Comparison of ENCODE assay signal across 12 cellular contexts in genomic region chr3:151434151-151434890, GRCh38. TPM values are rescaled to one million over a fixed set of nuclear protein-coding genes. Genes with fewer than 3 reads are reported as not detected.
DNase-seq lines count a peak whose midpoint lies in the region; ATAC-seq lines count a peak whose summit lies in the region.
"Had no signal": no experiment of that assay in that cellular context is flagged by ENCODE, and none has a peak within 500 bp of the region (broad histone marks: within the 10 kb centered on the region; RNA-seq: fewer than 3 reads in every experiment).

No MANE protein-coding gene starts in this region.

- DNase-seq in NCI-H526 treated with DMSO at 0.1 percent for 48 hours (lab: John Stamatoyannopoulos, UW) (peak; percentile 70), renal cortical epithelial cell (ENCODE audit: low read depth) (peak; percentile 97), NCI-H1417 (lab: John Stamatoyannopoulos, UW) (no peak)
- DNase-seq: activated CD4-positive, alpha-beta memory T cell treated with anti-CD3 and anti-CD28 coated beads, Interleukin-2, amount 10 ng/mL, durations not matched to agents 7 days and 5 days; GDM1; Kasumi-1; NCI-H510A had no signal

- ATAC-seq in GM18508 (IDR thresholded peaks at IDR 0.05; ENCODE audit: insufficient read depth, unreplicated experiment): peak; percentile 52
- peak; percentile 57 for ATAC-seq in esophagus mucosa
- ATAC-seq in HG02798 (IDR thresholded peaks at IDR 0.05; ENCODE audit: poor library complexity, unreplicated experiment): no peak
- no peak for ATAC-seq in GM18868 (IDR thresholded peaks at IDR 0.05; ENCODE audit: unreplicated experiment)
- no peak for ATAC-seq in GM18867 (IDR thresholded peaks at IDR 0.05; ENCODE audit: unreplicated experiment)

RNA-seq across cellular contexts. Expression of gene IGSF10, which starts 26.5 kb away (rescaled TPM):
- total RNA-seq in esophagus mucosa (0.20 TPM), renal cortical epithelial cell (0.05 TPM in 1 of 2 replicates, not detected in the other)
- total RNA-seq: activated CD4-positive, alpha-beta memory T cell treated with anti-CD3 and anti-CD28 coated beads, Interleukin-2, amount 10 ng/mL, durations not matched to agents 7 days and 5 days had no signal

RNA-seq across cellular contexts. Expression of gene P2RY12, which starts 49.8 kb away (rescaled TPM):
- not detected for total RNA-seq in esophagus mucosa
- total RNA-seq in renal cortical epithelial cell: not detected in 2 replicates
- total RNA-seq: activated CD4-positive, alpha-beta memory T cell treated with anti-CD3 and anti-CD28 coated beads, Interleukin-2, amount 10 ng/mL, durations not matched to agents 7 days and 5 days had no signal

Comparison
In these comparisons a context has a peak if more than half of its experiments do, and no peak if none do; other contexts are left out.
1. ATAC-seq: peak in GM18508 (single experiment) and esophagus mucosa (single experiment); none in HG02798 (single experiment), GM18868 (single experiment) and GM18867 (single experiment).
2. DNase-seq: peak in NCI-H526 treated with DMSO at 0.1 percent for 48 hours (single experiment) and renal cortical epithelial cell (single experiment); none in NCI-H1417 (0 of 3).